ENCODE assay signal across 18 cellular contexts in the genomic region with DNA sequence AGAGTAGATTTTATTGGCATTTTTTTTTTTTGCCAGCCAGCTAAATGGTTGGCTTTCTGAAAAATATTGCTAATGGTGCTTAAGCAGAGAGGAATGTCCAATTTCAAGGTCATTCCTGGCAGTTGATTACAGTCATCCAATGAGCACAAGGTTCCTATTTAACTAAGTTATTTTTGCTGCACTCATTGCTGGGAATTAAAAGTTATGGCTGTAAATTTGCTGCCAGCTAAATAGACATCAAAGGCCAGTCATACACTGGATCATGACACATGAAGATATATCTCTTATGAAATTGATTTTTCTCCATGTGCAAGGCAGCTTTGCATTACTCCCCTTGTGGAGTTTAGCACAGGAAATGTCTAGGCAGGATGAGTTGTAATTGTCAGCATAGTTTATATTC.
DNase-seq lines count a peak whose midpoint lies in the region; ATAC-seq and TF ChIP-seq lines count a peak whose summit lies in the region.
"Had no signal": no experiment of that assay in that cellular context is flagged by ENCODE, and none has a peak within 500 bp of the region (broad histone marks: within the 10 kb centered on the region; RNA-seq: fewer than 3 reads in every experiment).

No MANE protein-coding gene starts in this region.

- H3K4me1 Mint-ChIP-seq in activated CD8-positive, alpha-beta memory T cell treated with anti-CD3 and anti-CD28 coated beads, Interleukin-2, amount 10 ng/mL, durations not matched to agents 7 days and 5 days, result no peaks in the 10 kb centered on the region
- H3K4me1 Mint-ChIP-seq: CD4-positive, alpha-beta memory T cell had no signal

- H3K4me3 Mint-ChIP-seq in activated CD8-positive, alpha-beta memory T cell treated with anti-CD3 and anti-CD28 coated beads, Interleukin-2, amount 10 ng/mL, durations not matched to agents 7 days and 5 days, result no peak overlapping the region
- H3K4me3 Mint-ChIP-seq: CD4-positive, alpha-beta memory T cell had no signal

- H3K36me3 ChIP-seq in H7 (replicated peaks; ENCODE audit: control insufficient read depth, insufficient read depth, low read length), result no peaks in the 10 kb centered on the region

- H3K27me3 ChIP-seq in H7 (ENCODE audit: control insufficient read depth, insufficient read depth, low read length), result no peaks in the 10 kb centered on the region

- no peak overlapping the region for H3K4me3 ChIP-seq in fibroblast of pulmonary artery (replicated peaks; ENCODE audit: low read depth, low read length)
- no peak overlapping the region for H3K4me3 ChIP-seq in H7 (ENCODE audit: insufficient read depth, low read depth, low read length)

- no peaks in the 10 kb centered on the region for H3K36me3 Mint-ChIP-seq in activated CD8-positive, alpha-beta memory T cell treated with anti-CD3 and anti-CD28 coated beads, Interleukin-2, amount 10 ng/mL, durations not matched to agents 7 days and 5 days
- H3K36me3 Mint-ChIP-seq: CD4-positive, alpha-beta memory T cell had no signal

- ATAC-seq in activated CD8-positive, alpha-beta memory T cell treated with anti-CD3 and anti-CD28 coated beads, Interleukin-2, amount 10 ng/mL, durations not matched to agents 7 days and 5 days, result no peak

- H3K27ac Mint-ChIP-seq in activated CD8-positive, alpha-beta memory T cell treated with anti-CD3 and anti-CD28 coated beads, Interleukin-2, amount 10 ng/mL, durations not matched to agents 7 days and 5 days, result no peak overlapping the region
- H3K27ac Mint-ChIP-seq: CD4-positive, alpha-beta memory T cell had no signal

- DNase-seq in GM04504 (ENCODE audit: low read depth) (peak; percentile 58), amniotic epithelial cell (ENCODE audit: low read depth) (peak; percentile 35), fibroblast of pulmonary artery (ENCODE audit: low read depth) (peak; percentile 11), SKM-1 treated with dmso at 0.1 percent for 144 hours (lab: John Stamatoyannopoulos, UW; ENCODE audit: unreplicated experiment) (no peak), H7 (no peak)
- DNase-seq in activated CD8-positive, alpha-beta memory T cell treated with anti-CD3 and anti-CD28 coated beads, Interleukin-2, amount 10 ng/mL, durations not matched to agents 7 days and 5 days, result no peak
- no peak for DNase-seq in activated CD4-positive, alpha-beta T cell treated with anti-CD3 and anti-CD28 coated beads, Interleukin-2, amount 50 U/mL, for 4 hours
- DNase-seq: Calu3; CD4-positive, alpha-beta memory T cell; DMS53; KBM-7; NCI-H1436; NCI-H2029; NCI-H2171; NCI-H446 treated with DMSO at 0.1 percent for 48 hours; OCI-M1; SIG-M5; SW 1271 had no signal

- CTCF ChIA-PET in activated CD8-positive, alpha-beta memory T cell treated with anti-CD3 and anti-CD28 coated beads, Interleukin-2, amount 10 ng/mL, durations not matched to agents 7 days and 5 days (lab: Charles Lee), result no interaction called here

- H3K9me3 Mint-ChIP-seq in activated CD8-positive, alpha-beta memory T cell treated with anti-CD3 and anti-CD28 coated beads, Interleukin-2, amount 10 ng/mL, durations not matched to agents 7 days and 5 days (ENCODE audit: low read depth), result peaks cover 15% of the 10 kb centered on the region

- TF ChIP-seq CTCF in fibroblast of pulmonary artery (IDR thresholded peaks at IDR 0.05; ENCODE audit: low read length, missing control alignments), result no peak

- H3K27me3 Mint-ChIP-seq in activated CD8-positive, alpha-beta memory T cell treated with anti-CD3 and anti-CD28 coated beads, Interleukin-2, amount 10 ng/mL, durations not matched to agents 7 days and 5 days, result no peaks in the 10 kb centered on the region
- H3K27me3 Mint-ChIP-seq: CD4-positive, alpha-beta memory T cell had no signal

Comparison
In these comparisons a context has a peak if more than half of its experiments do, and no peak if none do; other contexts are left out.
1. DNase-seq: peak in GM04504 (single experiment), amniotic epithelial cell (single experiment) and fibroblast of pulmonary artery (single experiment); none in activated CD8-positive, alpha-beta memory T cell treated with anti-CD3 and anti-CD28 coated beads, Interleukin-2, amount 10 ng/mL, durations not matched to agents 7 days and 5 days (single experiment), SKM-1 treated with dmso at 0.1 percent for 144 hours (single experiment), H7 (single experiment) and activated CD4-positive, alpha-beta T cell treated with anti-CD3 and anti-CD28 coated beads, Interleukin-2, amount 50 U/mL, for 4 hours (0 of 2).